ENCODE assay signal across 4 cellular contexts in genomic region chr19:355536-355935, GRCh38. TPM values are rescaled to one million over a fixed set of nuclear protein-coding genes. Genes with fewer than 3 reads are reported as not detected.
"Had no signal": no experiment of that assay in that cellular context is flagged by ENCODE, and none has a peak within 500 bp of the region (broad histone marks: within the 10 kb centered on the region; RNA-seq: fewer than 3 reads in every experiment).

No MANE protein-coding gene starts in this region.

RNA-seq across cellular contexts. Expression of gene MIER2, which starts 10.9 kb away (rescaled TPM):
- total RNA-seq: PC-3 had no signal

RNA-seq across cellular contexts. Expression of gene C2CD4C, which starts 53.4 kb away (rescaled TPM):
- total RNA-seq: K562, M059J, RPMI7951 had no signal
